In the genomic region with DNA sequence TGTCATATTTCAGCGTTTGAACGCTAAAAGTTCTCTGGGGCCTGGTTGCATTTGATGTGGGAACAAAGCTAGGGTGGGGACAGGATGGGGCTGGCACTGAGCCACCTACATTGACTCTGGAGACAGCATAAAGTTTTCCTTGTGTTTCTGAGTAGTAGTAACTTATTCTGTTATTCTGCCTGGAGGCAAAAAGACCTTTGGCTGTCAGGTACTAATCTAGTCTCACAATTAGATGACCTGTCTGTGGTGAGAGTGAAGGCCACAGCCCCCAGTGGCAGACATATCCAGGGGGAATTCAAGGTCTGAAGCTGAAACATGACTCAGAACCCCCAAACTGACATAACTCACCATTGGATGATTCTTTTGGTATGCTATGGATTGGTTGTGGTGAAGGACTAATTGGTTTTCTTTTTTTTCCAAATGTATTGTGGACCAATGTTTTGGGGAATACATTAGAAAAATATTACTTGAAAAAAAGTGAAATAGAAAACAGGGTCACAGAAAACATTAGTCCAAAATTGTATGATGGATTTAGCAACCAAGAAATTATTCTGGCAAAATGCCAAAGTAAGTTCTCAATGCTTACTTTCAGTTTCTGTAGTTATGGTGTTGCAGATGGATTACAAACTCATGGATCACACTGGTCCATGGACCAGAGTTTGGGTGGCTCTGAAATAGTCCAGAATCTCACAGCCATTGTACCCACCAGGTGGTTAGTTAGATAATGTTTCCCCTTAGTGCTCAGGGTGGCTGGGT, we compare ENCODE assay signal across 21 cellular contexts. TPM values are rescaled to one million over a fixed set of nuclear protein-coding genes. Genes with fewer than 3 reads are reported as not detected.
DNase-seq lines count a peak whose midpoint lies in the region; TF ChIP-seq lines count a peak whose summit lies in the region.
"Had no signal": no experiment of that assay in that cellular context is flagged by ENCODE, and none has a peak within 500 bp of the region (broad histone marks: within the 10 kb centered on the region; RNA-seq: fewer than 3 reads in every experiment).

No MANE protein-coding gene starts in this region.

- H3K4me1 Mint-ChIP-seq in glutamatergic neuron (ENCODE audit: low read depth, unreplicated experiment): peaks cover 61% of the 10 kb centered on the region
- no peaks in the 10 kb centered on the region for H3K4me1 Mint-ChIP-seq in CD8-positive, alpha-beta memory T cell
- H3K4me1 Mint-ChIP-seq: central memory CD8-positive, alpha-beta T cell; memory B cell; stimulated activated memory B cell treated with anti-CD40 and anti-IgM and Interleukin-4, amounts not matched to agents 10 μg/mL and 1 μg/mL and 100 μg/mL, for 72 hours had no signal

- no peak overlapping the region for H3K27ac ChIP-seq in CD8-positive, alpha-beta memory T cell (ENCODE audit: low read depth, low read length)
- H3K27ac ChIP-seq in thyroid gland: no peak overlapping the region
- H3K27ac ChIP-seq: epithelial cell of prostate, KMS-11 had no signal

- H3K27me3 ChIP-seq in CD8-positive, alpha-beta memory T cell (ENCODE audit: insufficient read depth, low read length, poor library complexity, severe bottlenecking): no peaks in the 10 kb centered on the region
- no peaks in the 10 kb centered on the region for H3K27me3 ChIP-seq in thyroid gland

- H3K36me3 ChIP-seq in CD8-positive, alpha-beta memory T cell (ENCODE audit: insufficient read depth, low read length): no peaks in the 10 kb centered on the region
- no peaks in the 10 kb centered on the region for H3K36me3 ChIP-seq in thyroid gland

- DNase-seq in COLO829 (ENCODE audit: low spot score) (peak; percentile 45), astrocyte of the hippocampus (ENCODE audit: low read depth, low spot score) (peak; percentile 55), glutamatergic neuron (no peak), SHP77 (lab: John Stamatoyannopoulos, UW) (no peak), NCI-H2171 treated with DMSO at 0.1 percent for 48 hours (lab: John Stamatoyannopoulos, UW) (no peak), thyroid gland (no peak)
- no peak for DNase-seq in CD8-positive, alpha-beta memory T cell
- DNase-seq: activated naive CD4-positive, alpha-beta T cell; activated T-cell treated with anti-CD3 and anti-CD28 coated beads, Interleukin-2, amount 50 U/mL, for 1 hour; left cardiac atrium; NCI-H2029 treated with DMSO at 0.1 percent for 48 hours; NCI-H446 treated with DMSO at 0.1 percent for 48 hours; nucleus accumbens; T-helper 9 cell had no signal

- H3K9me3 Mint-ChIP-seq in glutamatergic neuron (ENCODE audit: unreplicated experiment): peaks cover 10% of the 10 kb centered on the region
- peaks cover 2 to 6% (median 3%) of the 10 kb centered on the region in 5 donors for H3K9me3 Mint-ChIP-seq in CD8-positive, alpha-beta memory T cell
- H3K9me3 Mint-ChIP-seq: central memory CD8-positive, alpha-beta T cell; memory B cell; stimulated activated memory B cell treated with anti-CD40 and anti-IgM and Interleukin-4, amounts not matched to agents 10 μg/mL and 1 μg/mL and 100 μg/mL, for 72 hours had no signal

- TF ChIP-seq CTCF in glutamatergic neuron (IDR thresholded peaks at IDR 0.05; ENCODE audit: partially characterized antibody, unreplicated experiment) (no peak), thyroid gland (IDR thresholded peaks at IDR 0.05) (no peak)

- no peak for TF ChIP-seq POLR2A in thyroid gland (IDR thresholded peaks at IDR 0.05)

- POLR2A ChIA-PET in CD8-positive, alpha-beta memory T cell (lab: Charles Lee): no interaction called here

- intact Hi-C loops in thyroid gland (cut with DNase I): no loop called here

- H3K9me3 ChIP-seq in CD8-positive, alpha-beta memory T cell (ENCODE audit: low read length): no peaks in the 10 kb centered on the region
- H3K9me3 ChIP-seq in thyroid gland: no peaks in the 10 kb centered on the region

- peak overlapping the region; percentile 13 for H3K27ac Mint-ChIP-seq in glutamatergic neuron (ENCODE audit: unreplicated experiment)
- H3K27ac Mint-ChIP-seq in CD8-positive, alpha-beta memory T cell: no peak overlapping the region
- H3K27ac Mint-ChIP-seq: memory B cell; stimulated activated memory B cell treated with anti-CD40 and anti-IgM and Interleukin-4, amounts not matched to agents 10 μg/mL and 1 μg/mL and 100 μg/mL, for 72 hours had no signal

- no peaks in the 10 kb centered on the region for H3K4me1 ChIP-seq in CD8-positive, alpha-beta memory T cell (ENCODE audit: insufficient read depth, low read length)
- peaks cover 30 to 41% of the 10 kb centered on the region in 2 donors for H3K4me1 ChIP-seq in thyroid gland

- TF ChIP-seq RAD21 in Ishikawa (IDR thresholded peaks at IDR 0.05; ENCODE audit: low read depth): no peak

- no peaks in the 10 kb centered on the region for H3K36me3 Mint-ChIP-seq in glutamatergic neuron (ENCODE audit: unreplicated experiment)
- H3K36me3 Mint-ChIP-seq in CD8-positive, alpha-beta memory T cell: no peaks in the 10 kb centered on the region
- H3K36me3 Mint-ChIP-seq: memory B cell; stimulated activated memory B cell treated with anti-CD40 and anti-IgM and Interleukin-4, amounts not matched to agents 10 μg/mL and 1 μg/mL and 100 μg/mL, for 72 hours had no signal

- CTCF ChIA-PET in CD8-positive, alpha-beta memory T cell (lab: Charles Lee): no interaction called here

- no peak overlapping the region for H3K4me3 Mint-ChIP-seq in glutamatergic neuron (ENCODE audit: unreplicated experiment)
- H3K4me3 Mint-ChIP-seq in CD8-positive, alpha-beta memory T cell: no peak overlapping the region
- H3K4me3 Mint-ChIP-seq: central memory CD8-positive, alpha-beta T cell; memory B cell; stimulated activated memory B cell treated with anti-CD40 and anti-IgM and Interleukin-4, amounts not matched to agents 10 μg/mL and 1 μg/mL and 100 μg/mL, for 72 hours had no signal

- no peak overlapping the region for H3K4me3 ChIP-seq in CD8-positive, alpha-beta memory T cell (ENCODE audit: low read length)
- no peak overlapping the region for H3K4me3 ChIP-seq in thyroid gland (replicated peaks in 1 of 3)

- H3K27me3 Mint-ChIP-seq in glutamatergic neuron (ENCODE audit: unreplicated experiment): peaks cover 10% of the 10 kb centered on the region
- peaks cover 14 to 36% of the 10 kb centered on the region in 2 donors for H3K27me3 Mint-ChIP-seq in CD8-positive, alpha-beta memory T cell

- TF ChIP-seq EP300 in Ishikawa (IDR thresholded peaks at IDR 0.05; ENCODE audit: borderline replicate concordance): no peak

- 81 to 88% methylated on average over 2 of the region's 2 CpGs for WGBS in thyroid gland, 2 donors

TF ChIP-seq in Ishikawa, 13 proteins besides CTCF, POLR2A, EP300 and RAD21:
- TF ChIP-seq, protein P1, sequence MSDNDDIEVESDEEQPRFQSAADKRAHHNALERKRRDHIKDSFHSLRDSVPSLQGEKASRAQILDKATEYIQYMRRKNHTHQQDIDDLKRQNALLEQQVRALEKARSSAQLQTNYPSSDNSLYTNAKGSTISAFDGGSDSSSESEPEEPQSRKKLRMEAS (IDR thresholded peaks at IDR 0.05): no peak
- TF ChIP-seq NFIC (IDR thresholded peaks at IDR 0.05) (peak; percentile 36), CEBPB (IDR thresholded peaks at IDR 0.05) (no peak), YY1 (IDR thresholded peaks at IDR 0.05; ENCODE audit: low read depth) (no peak)

RNA-seq across cellular contexts. Expression of a gene that starts 10.5 kb away (rescaled TPM):
- 35.7 TPM for total RNA-seq in glutamatergic neuron (ENCODE audit: unreplicated experiment)
- not detected for total RNA-seq in CD8-positive, alpha-beta memory T cell
- not detected for polyA plus RNA-seq in CD8-positive, alpha-beta memory T cell
- 10 to 100 TPM; 23.0 to 57.0 (median 44.0) TPM for total RNA-seq in thyroid gland
- total RNA-seq: pulmonary artery endothelial cell had no signal

Comparison
In these comparisons a context has a peak if more than half of its experiments do, and no peak if none do; other contexts are left out.
1. DNase-seq: peak in COLO829 (single experiment) and astrocyte of the hippocampus (single experiment); none in glutamatergic neuron (single experiment), CD8-positive, alpha-beta memory T cell (0 of 5), SHP77 (0 of 2), NCI-H2171 treated with DMSO at 0.1 percent for 48 hours (single experiment) and thyroid gland (0 of 2).
2. RNA of a gene that starts 10.5 kb away (total RNA-seq): 23.0 to 57.0 TPM in thyroid gland and 35.7 TPM in glutamatergic neuron (single experiment); not detected in CD8-positive, alpha-beta memory T cell; every median in the first group is over 10 times any median in the second.